ENCODE assay signal across 18 cellular contexts in the genomic region with DNA sequence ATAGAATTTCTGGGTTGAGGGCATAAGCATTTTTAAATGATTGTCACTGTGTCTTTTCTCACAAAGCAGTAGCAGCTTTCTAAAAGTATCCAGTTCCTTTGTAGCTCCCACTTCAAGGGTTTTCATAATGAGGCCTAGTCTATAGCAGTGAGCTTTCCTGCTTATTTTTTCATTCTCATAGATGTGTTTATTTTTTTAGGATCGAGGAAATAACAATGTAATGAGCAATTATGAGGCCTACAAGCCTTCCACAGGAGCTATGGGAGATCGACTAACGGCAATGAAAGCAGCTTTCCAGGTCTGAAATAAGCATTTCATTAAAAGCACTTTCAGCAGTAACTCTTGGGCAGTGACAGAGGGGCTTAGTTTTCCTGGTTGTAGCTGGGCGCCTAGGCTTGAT. TPM values are rescaled to one million over a fixed set of nuclear protein-coding genes. Genes with fewer than 3 reads are reported as not detected.
DNase-seq lines count a peak whose midpoint lies in the region; ATAC-seq and TF ChIP-seq lines count a peak whose summit lies in the region.
"Had no signal": no experiment of that assay in that cellular context is flagged by ENCODE, and none has a peak within 500 bp of the region (broad histone marks: within the 10 kb centered on the region; RNA-seq: fewer than 3 reads in every experiment).

No MANE protein-coding gene starts in this region.

- H2BK5ac ChIP-seq in IMR-90 (ENCODE audit: low read depth, low read length, poor library complexity, severe bottlenecking) = peak overlapping the region; percentile 87

- H3K4me1 ChIP-seq in mammary epithelial cell (ENCODE audit: insufficient read depth, low read length) (no peaks in the 10 kb centered on the region), IMR-90 (ENCODE audit: control insufficient read depth, insufficient read depth, low read length) (peaks cover 20% of the 10 kb centered on the region)
- H3K4me1 ChIP-seq: Peyer's patch had no signal

- H4K20me1 ChIP-seq in mammary epithelial cell (ENCODE audit: insufficient read depth, low read length) (no peaks in the 10 kb centered on the region), IMR-90 (ENCODE audit: insufficient read depth, low read length) (peaks cover 26% of the 10 kb centered on the region)

- H3K9me1 ChIP-seq in IMR-90 (ENCODE audit: insufficient read depth, low read length) = peaks cover 15% of the 10 kb centered on the region

- peaks cover 43% of the 10 kb centered on the region for H3K79me2 ChIP-seq in mammary epithelial cell (ENCODE audit: insufficient read depth, low read length)

- no peak for DNase-seq in MCF 10A (ENCODE audit: unreplicated experiment)
- no peak for DNase-seq in mammary epithelial cell
- DNase-seq in IMR-90 = peak; percentile 81
- DNase-seq in fibroblast of gingiva (ENCODE audit: low read depth) = peak; percentile 36
- no peak for DNase-seq in MG63
- DNase-seq in putamen (ENCODE audit: low spot score) = no peak
- DNase-seq: Caco-2; CD4-positive, CD25-positive, alpha-beta regulatory T cell; DMS153; H9; NCI-H1048; NCI-H1436 treated with DMSO at 0.1 percent for 48 hours; NCI-H2081; NCI-H510A treated with DMSO at 0.1 percent for 48 hours; Peyer's patch; SHP77 treated with DMSO at 0.1 percent for 48 hours had no signal

- H2BK20ac ChIP-seq in IMR-90 (ENCODE audit: low read depth, low read length) = no peak overlapping the region

- H3K27ac ChIP-seq in mammary epithelial cell (ENCODE audit: insufficient read depth, low read depth, low read length) (no peak overlapping the region), IMR-90 (ENCODE audit: insufficient read depth, low read length) (peak overlapping the region; percentile 68)
- H3K27ac ChIP-seq: Peyer's patch had no signal

- BruUV-seq in MCF 10A (replicated peaks; lab: Mats Ljungman, UMichigan) = no TSS peak
- no TSS peak for BruUV-seq in mammary epithelial cell (replicated peaks; lab: Mats Ljungman, UMichigan)
- no TSS peak for BruUV-seq in IMR-90 (replicated peaks; lab: Mats Ljungman, UMichigan)

- H3K79me1 ChIP-seq in IMR-90 (ENCODE audit: low read depth in 1 of 2, low read length in 2 of 2) = peaks cover 37 to 64% of the 10 kb centered on the region in 2 experiments

- H3K36me3 ChIP-seq in mammary epithelial cell (ENCODE audit: insufficient read depth, low read length) (peaks cover 61% of the 10 kb centered on the region), IMR-90 (ENCODE audit: control insufficient read depth, insufficient read depth, low read length) (peaks cover 81% of the 10 kb centered on the region), MG63 (peaks cover 94% of the 10 kb centered on the region)

- peak overlapping the region; percentile 43; the same call in 1 of the 2 replicates for H4K5ac ChIP-seq in IMR-90 (ENCODE audit: low read depth, low read length)

- H3K9ac ChIP-seq in mammary epithelial cell (ENCODE audit: insufficient read depth, low read length) = no peak overlapping the region
- H3K9ac ChIP-seq in IMR-90 (ENCODE audit: low read depth, low read length) = peak overlapping the region; percentile 46; the same call in 1 of the 2 replicates

- no peaks in the 10 kb centered on the region for H3K27me3 Mint-ChIP-seq in MCF 10A (ENCODE audit: insufficient read depth, unreplicated experiment)
- H3K27me3 Mint-ChIP-seq: B cell; CD4-positive, CD25-positive, alpha-beta regulatory T cell had no signal

- H2AK9ac ChIP-seq in IMR-90 (replicated peaks; ENCODE audit: low read depth, low read length, poor library complexity) = peak overlapping the region; percentile 20

- CTCF ChIA-PET in MCF 10A (lab: Yijun Ruan, JAX) = interaction anchor here (1.1 kb wide), 1 partner anchor 11 kb away, joined by 3 read pairs; no protein-coding TSS in a partner anchor
- CTCF ChIA-PET in mammary epithelial cell (lab: Charles Lee; ENCODE audit: low non-redundant PET) = no interaction called here
- CTCF ChIA-PET in IMR-90 (lab: Yijun Ruan, JAX) = interaction anchor here (1.4 kb wide), 1 partner anchor 18 kb away, joined by 5 read pairs; no protein-coding TSS in a partner anchor

- peak overlapping the region; percentile 62 for H3K56ac ChIP-seq in IMR-90 (ENCODE audit: extremely low read depth, insufficient read depth, low read length)

- peak overlapping the region; percentile 73 for H3K4ac ChIP-seq in IMR-90 (ENCODE audit: low read depth, low read length)

- no peak for TF ChIP-seq POLR2A in IMR-90 (IDR thresholded peaks at IDR 0.05; ENCODE audit: low read depth, low read length)

- peak overlapping the region; percentile 42 for H3K14ac ChIP-seq in IMR-90 (replicated peaks; ENCODE audit: low read depth, low read length)

- H3K4me2 ChIP-seq in mammary epithelial cell (ENCODE audit: insufficient read depth, low read depth, low read length) (no peak overlapping the region), IMR-90 (ENCODE audit: low read depth, low read length) (peak overlapping the region; percentile 78)

- H3K4me3 ChIP-seq in mammary epithelial cell (replicated peaks in 1 of 3; ENCODE audit: insufficient read depth in 1 of 3, low read depth in 2 of 3, low read length in 3 of 3) (no peak overlapping the region), IMR-90 (ENCODE audit: insufficient read depth, low read depth, low read length) (no peak overlapping the region), MG63 (no peak overlapping the region)
- H3K4me3 ChIP-seq: Peyer's patch had no signal

- WGBS in mammary epithelial cell (ENCODE audit: low coverage, missing lambda C conversion rate) = 100% methylated on average over 4 of the region's 4 CpGs
- 60% methylated on average over 3 of the region's 4 CpGs; no CpG with 5 or more reads in 1 of the 2 experiments for WGBS in IMR-90 (ENCODE audit: extremely low coverage in 2 of 2, insufficient read length in 1 of 2), 2 experiments

- POLR2A ChIA-PET in MCF 10A (lab: Yijun Ruan, JAX) = interaction anchor here (0.6 to 1.9 kb wide), 5 partner anchors 10 to 30 kb away, joined by 3 to 7 read pairs (median 3); a partner anchor contains a TSS
- POLR2A ChIA-PET in IMR-90 (lab: Charles Lee; ENCODE audit: unreplicated experiment) = interaction anchor here (0.6 kb wide), 2 partner anchors 17 to 19 kb away, joined by 3 read pairs; no protein-coding TSS in a partner anchor

- in situ Hi-C loops in mammary epithelial cell (cut with MboI; ENCODE audit: low sequenced_read_pairs in 2 of 2) (no loop called here), IMR-90 (cut with MboI; ENCODE audit: low sequenced_read_pairs) (no loop called here)

- no peak for TF ChIP-seq RAD21 in IMR-90 (IDR thresholded peaks at IDR 0.05; ENCODE audit: low read length)

- H2AFZ ChIP-seq in mammary epithelial cell (ENCODE audit: low read depth, low read length) (no peak overlapping the region), IMR-90 (replicated peaks; ENCODE audit: low read length, poor library complexity) (no peak overlapping the region)

- no peaks in the 10 kb centered on the region for H3K4me1 Mint-ChIP-seq in MCF 10A (ENCODE audit: insufficient read depth, unreplicated experiment)
- H3K4me1 Mint-ChIP-seq: H9 had no signal

- H2AK5ac ChIP-seq in IMR-90 (ENCODE audit: low read depth, low read length) = 0 out of 2 replicates have a peak overlapping the region, but pooled peaks have one; percentile 76

- no peaks in the 10 kb centered on the region for H3K27me3 ChIP-seq in mammary epithelial cell (ENCODE audit: insufficient read depth, low read length)
- H3K27me3 ChIP-seq in IMR-90 (ENCODE audit: control insufficient read depth, insufficient read depth, low read length) = no peaks in the 10 kb centered on the region
- no peaks in the 10 kb centered on the region for H3K27me3 ChIP-seq in MG63
- H3K27me3 ChIP-seq: Peyer's patch had no signal

- ATAC-seq in IMR-90 (ENCODE audit: low read depth) = peak; percentile 83
- ATAC-seq in HG03135 (IDR thresholded peaks at IDR 0.05; ENCODE audit: unreplicated experiment) = no peak

- no peak overlapping the region; the same call in 2 of the 3 replicates for H2BK15ac ChIP-seq in IMR-90 (ENCODE audit: low read depth, low read length)

- intact Hi-C loops in MCF 10A (cut with micrococcal nuclease) (no loop called here), mammary epithelial cell (cut with micrococcal nuclease) (no loop called here), IMR-90 (cut with micrococcal nuclease) (no loop called here)

- dilution Hi-C loops in mammary epithelial cell (cut with HindIII; ENCODE audit: low sequenced_read_pairs) (loop anchor here (5.0 kb wide), 1 partner anchor 69 kb away; no protein-coding TSS in a partner anchor), IMR-90 (cut with HindIII; ENCODE audit: low sequenced_read_pairs, unreplicated experiment) (no loop called here)

- H2BK120ac ChIP-seq in IMR-90 (ENCODE audit: low read depth, low read length) = peak overlapping the region; percentile 66; the same call in 1 of the 2 replicates

- H3K18ac ChIP-seq in IMR-90 (ENCODE audit: low read depth, low read length) = no peak overlapping the region; the same call in 1 of the 2 replicates

- peak overlapping the region; percentile 16 for H3K27ac Mint-ChIP-seq in MCF 10A (ENCODE audit: low read depth, unreplicated experiment)
- H3K27ac Mint-ChIP-seq: B cell; CD4-positive, CD25-positive, alpha-beta regulatory T cell; H9 had no signal

- H3K9me3 Mint-ChIP-seq in MCF 10A (ENCODE audit: unreplicated experiment) = no peaks in the 10 kb centered on the region
- H3K9me3 Mint-ChIP-seq: CD4-positive, CD25-positive, alpha-beta regulatory T cell; H9 had no signal

- H4K8ac ChIP-seq in IMR-90 (ENCODE audit: low read depth in 2 of 2, low read length in 2 of 2) = peak overlapping the region in 1 of 2 experiments; percentile 65; a peak in 2 of 4 replicates

- H3K4me3 Mint-ChIP-seq in MCF 10A (ENCODE audit: unreplicated experiment) = no peak overlapping the region
- H3K4me3 Mint-ChIP-seq: B cell; CD4-positive, CD25-positive, alpha-beta regulatory T cell; H9 had no signal

- H3K36me3 Mint-ChIP-seq in MCF 10A (ENCODE audit: insufficient read depth, unreplicated experiment) = peaks cover 94% of the 10 kb centered on the region

- H3K23ac ChIP-seq in IMR-90 (ENCODE audit: low read depth, low read length) = peak overlapping the region; percentile 59; the same call in 1 of the 2 replicates

- TF ChIP-seq CTCF in MCF 10A (IDR thresholded peaks at IDR 0.05; ENCODE audit: unreplicated experiment) = no peak
- TF ChIP-seq CTCF in mammary epithelial cell (conservative IDR thresholded peaks at IDR 0.05 in 1 of 2, IDR thresholded peaks at IDR 0.05 in 1 of 2; ENCODE audit: extremely low read depth in 1 of 2, insufficient read depth in 1 of 2, low read depth in 1 of 2, low read length in 2 of 2) = no peak
- TF ChIP-seq CTCF in IMR-90 (conservative IDR thresholded peaks at IDR 0.05; ENCODE audit: low read depth, low read length) = no peak

- peak overlapping the region; percentile 53 for H4K91ac ChIP-seq in IMR-90 (ENCODE audit: insufficient read depth, low read depth, low read length)

- H3K9me3 ChIP-seq in mammary epithelial cell (replicated peaks; ENCODE audit: insufficient read depth, low read length) (no peaks in the 10 kb centered on the region), IMR-90 (ENCODE audit: control insufficient read depth, insufficient read depth, low read length) (no peaks in the 10 kb centered on the region), MG63 (no peaks in the 10 kb centered on the region)
- H3K9me3 ChIP-seq: Caco-2, Peyer's patch had no signal

RNA-seq across cellular contexts. Expression of a gene that starts 10.6 kb away (rescaled TPM):
- total RNA-seq in MCF 10A (2022) = 148 and 151 TPM in 2 replicates
- 100 to 1,000 TPM in 1 of 2 donors, 10 to 100 TPM in 1; 44.8 to 132 TPM for total RNA-seq in mammary epithelial cell
- polyA plus RNA-seq in mammary epithelial cell = 203 TPM
- polyA minus RNA-seq in mammary epithelial cell = 238 TPM
- 104 and 105 TPM in 2 replicates for total RNA-seq in IMR-90 (2012; rRNA removed)
- 165 and 175 TPM in 2 replicates for polyA plus RNA-seq in IMR-90 (2012; rRNA removed)
- 104 and 142 TPM in 2 replicates for polyA plus RNA-seq in IMR-90 (2012; cell fraction: cytosol; rRNA removed)
- polyA plus RNA-seq in IMR-90 (2012; cell fraction: nucleus; rRNA removed; ENCODE audit: low replicate concordance) = 92.5 and 145 TPM in 2 replicates
- total RNA-seq in MG63 (2014; rRNA removed; shearing (Covaris generic); ENCODE audit: low replicate concordance) = 116 and 133 TPM in 2 replicates

RNA-seq across cellular contexts. Expression of a gene that starts 10.8 kb away (rescaled TPM):
- total RNA-seq in MCF 10A (2022) (36.7 and 49.5 TPM in 2 replicates), mammary epithelial cell (10 to 100 TPM; 39.5 to 49.0 TPM), IMR-90 (2012; rRNA removed) (68.1 and 69.4 TPM in 2 replicates)
- polyA plus RNA-seq in mammary epithelial cell (32.0 TPM), IMR-90 (2012; rRNA removed) (45.4 and 51.3 TPM in 2 replicates)
- 52.4 TPM for polyA minus RNA-seq in mammary epithelial cell
- 22.2 and 33.6 TPM in 2 replicates for polyA plus RNA-seq in IMR-90 (2012; cell fraction: cytosol; rRNA removed)
- polyA plus RNA-seq in IMR-90 (2012; cell fraction: nucleus; rRNA removed; ENCODE audit: low replicate concordance) = 63.3 and 90.0 TPM in 2 replicates
- total RNA-seq in MG63 (2014; rRNA removed; shearing (Covaris generic); ENCODE audit: low replicate concordance) = 33.3 and 58.6 TPM in 2 replicates

RNA-seq across cellular contexts. Expression of a gene that starts 25.8 kb away (rescaled TPM):
- total RNA-seq in MCF 10A (2022) = 43.7 and 54.6 TPM in 2 replicates
- 10 to 100 TPM; 66.1 to 75.3 TPM for total RNA-seq in mammary epithelial cell
- polyA plus RNA-seq in mammary epithelial cell = 77.9 TPM
- polyA minus RNA-seq in mammary epithelial cell = 102 TPM
- 72.8 and 91.2 TPM in 2 replicates for total RNA-seq in IMR-90 (2012; rRNA removed)
- polyA plus RNA-seq in IMR-90 (2012; rRNA removed) = 53.7 and 56.9 TPM in 2 replicates
- 28.3 and 43.2 TPM in 2 replicates for polyA plus RNA-seq in IMR-90 (2012; cell fraction: cytosol; rRNA removed)
- polyA plus RNA-seq in IMR-90 (2012; cell fraction: nucleus; rRNA removed; ENCODE audit: low replicate concordance) = 64.7 and 69.4 TPM in 2 replicates
- total RNA-seq in MG63 (2014; rRNA removed; shearing (Covaris generic); ENCODE audit: low replicate concordance) = 156 and 163 TPM in 2 replicates

RNA-seq across cellular contexts. Expression of a gene that starts 42.7 kb away (rescaled TPM):
- total RNA-seq in MCF 10A (2022) = 137 and 144 TPM in 2 replicates
- total RNA-seq in mammary epithelial cell = 100 to 1,000 TPM in 1 of 2 donors, 10 to 100 TPM in 1; 63.2 to 112 TPM
- polyA plus RNA-seq in mammary epithelial cell = 44.7 TPM
- 163 TPM for polyA minus RNA-seq in mammary epithelial cell
- total RNA-seq in IMR-90 (2012; rRNA removed) = 74.7 and 75.8 TPM in 2 replicates
- polyA plus RNA-seq in IMR-90 (2012; rRNA removed) = 75.6 and 91.5 TPM in 2 replicates
- polyA plus RNA-seq in IMR-90 (2012; cell fraction: cytosol; rRNA removed) = 18.9 and 19.1 TPM in 2 replicates
- polyA plus RNA-seq in IMR-90 (2012; cell fraction: nucleus; rRNA removed; ENCODE audit: low replicate concordance) = 62.8 and 303 TPM in 2 replicates
- total RNA-seq in MG63 (2014; rRNA removed; shearing (Covaris generic); ENCODE audit: low replicate concordance) = 37.7 and 83.3 TPM in 2 replicates

RNA-seq across cellular contexts. Expression of a gene that starts 43.3 kb away (rescaled TPM):
- total RNA-seq in MCF 10A (2022) (86.4 and 114 TPM in 2 replicates), mammary epithelial cell (10 to 100 TPM; 60.5 to 74.7 TPM), IMR-90 (2012; rRNA removed) (62.0 and 79.4 TPM in 2 replicates)
- polyA plus RNA-seq in mammary epithelial cell (44.7 TPM), IMR-90 (2012; rRNA removed) (45.3 and 45.7 TPM in 2 replicates)
- 48.7 TPM for polyA minus RNA-seq in mammary epithelial cell
- 14.3 and 14.7 TPM in 2 replicates for polyA plus RNA-seq in IMR-90 (2012; cell fraction: cytosol; rRNA removed)
- 7.1 and 19.4 TPM in 2 replicates for polyA plus RNA-seq in IMR-90 (2012; cell fraction: nucleus; rRNA removed; ENCODE audit: low replicate concordance)
- 49.1 and 92.0 TPM in 2 replicates for total RNA-seq in MG63 (2014; rRNA removed; shearing (Covaris generic); ENCODE audit: low replicate concordance)

Comparison
In these comparisons a context has a peak if more than half of its experiments do, and no peak if none do; other contexts are left out.
1. DNase-seq: peak in IMR-90 (single experiment) and fibroblast of gingiva (single experiment); none in MCF 10A (single experiment), mammary epithelial cell (single experiment), MG63 (single experiment) and putamen (single experiment).